ENCODE assay signal across 8 cellular contexts in genomic region chr12:108731866-108732461, GRCh38. TPM values are rescaled to one million over a fixed set of nuclear protein-coding genes. Genes with fewer than 3 reads are reported as not detected.
A peak's percentile ranks its signal among the peaks of the same experiment; 100 is the strongest.
DNase-seq lines count a peak whose midpoint lies in the region; ATAC-seq and TF ChIP-seq lines count a peak whose summit lies in the region.

No MANE protein-coding gene starts in this region.

- H3K4me1 ChIP-seq in ES-I3 (ENCODE audit: insufficient read depth, low read length), result peaks cover 11% of the 10 kb centered on the region
- H3K4me1 ChIP-seq in MM.1S (ENCODE audit: low read length), result peaks cover 31% of the 10 kb centered on the region
- H3K4me1 ChIP-seq in foreskin keratinocyte, result peaks cover 20% of the 10 kb centered on the region
- peaks cover 14% of the 10 kb centered on the region for H3K4me1 ChIP-seq in neural progenitor cell

- peak overlapping the region; percentile 87 for H3K4me2 ChIP-seq in MM.1S (ENCODE audit: low read depth, low read length)
- peak overlapping the region; percentile 69 for H3K4me2 ChIP-seq in neural progenitor cell

- no peaks in the 10 kb centered on the region for H3K9me3 ChIP-seq in ES-I3 (ENCODE audit: control insufficient read depth, insufficient read depth, low read length)
- no peaks in the 10 kb centered on the region for H3K9me3 ChIP-seq in MM.1S (replicated peaks; ENCODE audit: insufficient read depth, low read length)
- no peaks in the 10 kb centered on the region for H3K9me3 ChIP-seq in neural progenitor cell (ENCODE audit: low read depth)

- peaks cover 43% of the 10 kb centered on the region for H3K79me2 ChIP-seq in MM.1S (ENCODE audit: low read length)
- peaks cover 40% of the 10 kb centered on the region for H3K79me2 ChIP-seq in neural progenitor cell (ENCODE audit: low read depth)

- ATAC-seq in foreskin keratinocyte, result peak; percentile 69

- H3K9ac ChIP-seq in ES-I3 (ENCODE audit: low read depth, low read length) (peak overlapping the region; percentile 99), MM.1S (ENCODE audit: low read length) (peak overlapping the region; percentile 76), neural progenitor cell (no peak overlapping the region)

- H3K4me3 Mint-ChIP-seq in neural progenitor cell, result peak overlapping the region; percentile 96

- peak; percentile 97 for DNase-seq in HCEC 1CT
- peak; percentile 97 for DNase-seq in MM.1S
- DNase-seq in SIG-M5 treated with dmso at 0.1 percent for 504 hours (lab: John Stamatoyannopoulos, UW; ENCODE audit: unreplicated experiment), result peak; percentile 98
- DNase-seq in activated naive CD4-positive, alpha-beta T cell (lab: John Stamatoyannopoulos, UW), result peak; percentile 70 to 93 (median 90)
- peak; percentile 91 to 95 for DNase-seq in foreskin keratinocyte
- peak; percentile 100 for DNase-seq in neural progenitor cell (ENCODE audit: low spot score)
- peak; percentile 94 for DNase-seq in stromal cell of bone marrow (ENCODE audit: low read depth)

- H3K27me3 ChIP-seq in MM.1S (replicated peaks; ENCODE audit: insufficient read depth, low read length) (no peaks in the 10 kb centered on the region), foreskin keratinocyte (no peaks in the 10 kb centered on the region), neural progenitor cell (no peaks in the 10 kb centered on the region)

- H3K4me1 Mint-ChIP-seq in neural progenitor cell, result peaks cover 41% of the 10 kb centered on the region

- no peaks in the 10 kb centered on the region for H3K9me3 Mint-ChIP-seq in neural progenitor cell

- H4K20me1 ChIP-seq in MM.1S (ENCODE audit: insufficient read depth, low read length) (0 out of 2 replicates have a peak, but pooled peaks cover 7% of the 10 kb centered on the region), neural progenitor cell (ENCODE audit: low read depth) (peaks cover 23% of the 10 kb centered on the region)

- TF ChIP-seq CTCF in MM.1S (IDR thresholded peaks at IDR 0.05; ENCODE audit: low read length) (no peak), foreskin keratinocyte (conservative IDR thresholded peaks at IDR 0.05) (no peak), neural progenitor cell (IDR thresholded peaks at IDR 0.05) (no peak)

- no peaks in the 10 kb centered on the region for H3K27me3 Mint-ChIP-seq in neural progenitor cell (ENCODE audit: insufficient read depth, low read depth)

- peaks cover 6% of the 10 kb centered on the region for H3K36me3 Mint-ChIP-seq in neural progenitor cell

- peak overlapping the region; percentile 98 for H3K27ac Mint-ChIP-seq in neural progenitor cell

- peak overlapping the region; percentile 76 for H3K4me3 ChIP-seq in MM.1S (ENCODE audit: low read length)
- H3K4me3 ChIP-seq in neural progenitor cell, result peak overlapping the region; percentile 96

- H3K36me3 ChIP-seq in ES-I3 (ENCODE audit: insufficient read depth, low read length), result no peaks in the 10 kb centered on the region
- no peaks in the 10 kb centered on the region; the same call in 1 of the 2 replicates for H3K36me3 ChIP-seq in MM.1S (replicated peaks; ENCODE audit: insufficient read depth, low read length)
- H3K36me3 ChIP-seq in neural progenitor cell, result no peaks in the 10 kb centered on the region

- H3F3A ChIP-seq in MM.1S (ENCODE audit: insufficient read depth, low read length), result peaks cover 21% of the 10 kb centered on the region
- H3F3A ChIP-seq in neural progenitor cell (ENCODE audit: low read depth), result peaks cover 32% of the 10 kb centered on the region

- H3K27ac ChIP-seq in MM.1S (ENCODE audit: low read length), result peak overlapping the region; percentile 84; the same call in 1 of the 2 replicates
- peak overlapping the region; percentile 75 for H3K27ac ChIP-seq in foreskin keratinocyte
- H3K27ac ChIP-seq in neural progenitor cell, result peak overlapping the region; percentile 20

- no peaks in the 10 kb centered on the region for H3K9me2 ChIP-seq in MM.1S (replicated peaks; ENCODE audit: insufficient read depth, low read length)

- H2AFZ ChIP-seq in MM.1S (ENCODE audit: low read length), result peak overlapping the region; percentile 97
- peak overlapping the region; percentile 86 for H2AFZ ChIP-seq in neural progenitor cell (replicated peaks)

RNA-seq across cellular contexts. Expression of gene CORO1C, which starts 0.6 kb away (rescaled TPM):
- total RNA-seq in foreskin keratinocyte, result 150 and 182 TPM in 2 replicates
- polyA plus RNA-seq in foreskin keratinocyte, result 54.3 and 72.1 TPM in 2 replicates
- 116 and 128 TPM in 2 replicates for total RNA-seq in neural progenitor cell (ENCODE audit: low replicate concordance)

Comparison
In these comparisons a context has a peak if more than half of its experiments do, and no peak if none do; other contexts are left out.
1. Peak in every context shown above with its lines: DNase-seq, ATAC-seq, H3K4me3 ChIP-seq and H3K27ac ChIP-seq.
2. H3K27ac ChIP-seq: peak in every context shown above with its lines; median percentile 84 in MM.1S; 75 in foreskin keratinocyte; 20 in neural progenitor cell.